In genomic region chr13:30364133-30364532, GRCh38 we compare ENCODE assay signal across 16 cellular contexts. TPM values are rescaled to one million over a fixed set of nuclear protein-coding genes. Genes with fewer than 3 reads are reported as not detected.
DNase-seq lines count a peak whose midpoint lies in the region; ATAC-seq, FAIRE-seq and TF ChIP-seq lines count a peak whose summit lies in the region.
"Had no signal": no experiment of that assay in that cellular context is flagged by ENCODE, and none has a peak within 500 bp of the region (broad histone marks: within the 10 kb centered on the region; RNA-seq: fewer than 3 reads in every experiment).

No MANE protein-coding gene starts in this region.

- TF ChIP-seq POLR2A in K562 (conservative IDR thresholded peaks at IDR 0.05): no peak

- POLR2A ChIA-PET in K562 (lab: Yijun Ruan, JAX): no interaction called here

- H3K4me1 ChIP-seq in left ventricle myocardium inferior (peaks cover 37% of the 10 kb centered on the region), right atrium auricular region (peaks cover 0 to 15% of the 10 kb centered on the region in 2 donors), K562 (replicated peaks in 1 of 2; ENCODE audit: control insufficient read depth in 2 of 2, insufficient read depth in 2 of 2, low read length in 2 of 2) (peaks cover 10 to 19% of the 10 kb centered on the region in 2 experiments)
- H3K4me1 ChIP-seq: testis had no signal

- ATAC-seq in K562 (peak; percentile 52), GM19395 (IDR thresholded peaks at IDR 0.05; ENCODE audit: unreplicated experiment) (no peak), HG03025 (IDR thresholded peaks at IDR 0.05; ENCODE audit: low FRiP score, unreplicated experiment) (no peak)
- ATAC-seq: activated naive CD8-positive, alpha-beta T cell treated with anti-CD3 and anti-CD28 coated beads, Interleukin-2, amount 50 U/mL, for 24 hours; natural killer cell had no signal

- in situ Hi-C loops in K562 (cut with MboI): no loop called here

- H2AFZ ChIP-seq in K562 (ENCODE audit: low read depth, low read length): 0 out of 2 replicates have a peak overlapping the region, but pooled peaks have one; percentile 51

- WGBS in K562 (ENCODE audit: insufficient coverage, low coverage, missing lambda C conversion rate): 21% methylated on average over 3 of the region's 3 CpGs

- BruUV-seq in K562 (replicated peaks; lab: Mats Ljungman, UMichigan): no TSS peak

- no peak overlapping the region; a peak in 2 of 4 replicates for H3K9ac ChIP-seq in K562 (ENCODE audit: insufficient read depth in 1 of 2, low read depth in 2 of 2, low read length in 2 of 2)

- no peaks in the 10 kb centered on the region for H4K20me1 ChIP-seq in K562 (replicated peaks; ENCODE audit: control insufficient read depth, insufficient read depth, low read length)

- H3K27ac ChIP-seq in left ventricle myocardium inferior (replicated peaks) (peak overlapping the region; percentile 68), right atrium auricular region (peak overlapping the region in 1 of 2 donors; percentile 34), K562 (ENCODE audit: extremely low read depth, low read depth, low read length) (peak overlapping the region; percentile 48; the same call in 1 of the 3 replicates)
- H3K27ac ChIP-seq: testis had no signal

- no peaks in the 10 kb centered on the region for H3K27me3 ChIP-seq in left ventricle myocardium inferior (ENCODE audit: low read depth)
- no peaks in the 10 kb centered on the region for H3K27me3 ChIP-seq in right atrium auricular region
- no peaks in the 10 kb centered on the region; a peak in 1 of 5 replicates for H3K27me3 ChIP-seq in K562 (ENCODE audit: control insufficient read depth in 2 of 2, insufficient read depth in 2 of 2, low read length in 2 of 2)
- H3K27me3 ChIP-seq: testis had no signal

- H3K9me3 ChIP-seq in left ventricle myocardium inferior (replicated peaks) (no peaks in the 10 kb centered on the region), right atrium auricular region (no peaks in the 10 kb centered on the region), K562 (replicated peaks; ENCODE audit: control insufficient read depth, insufficient read depth, low read depth, low read length) (no peaks in the 10 kb centered on the region)
- H3K9me3 ChIP-seq: testis had no signal

- no peaks in the 10 kb centered on the region for H3K79me2 ChIP-seq in K562 (ENCODE audit: control insufficient read depth, insufficient read depth, low read length)

- H3K4me2 ChIP-seq in K562 (ENCODE audit: insufficient read depth, low read length): peak overlapping the region; percentile 41

- H3K4me3 ChIP-seq in left ventricle myocardium inferior: no peak overlapping the region
- H3K4me3 ChIP-seq in right atrium auricular region: no peak overlapping the region
- H3K4me3 ChIP-seq in K562: no peak overlapping the region
- H3K4me3 ChIP-seq: testis had no signal

- H3K36me3 ChIP-seq in left ventricle myocardium inferior (no peaks in the 10 kb centered on the region), right atrium auricular region (no peaks in the 10 kb centered on the region), K562 (ENCODE audit: control insufficient read depth, insufficient read depth, low read length) (no peaks in the 10 kb centered on the region)

- no peak for DNase-seq in left ventricle myocardium inferior
- DNase-seq in right atrium auricular region (ENCODE audit: low spot score): no peak
- DNase-seq in K562 (ENCODE audit: extremely low read depth in 1 of 4, low spot score in 3 of 4): peak in 3 of 4 experiments; percentile 47 to 50 (median 48)
- DNase-seq in lung microvascular endothelial cell (ENCODE audit: low read depth in 2 of 2): peak; percentile 58 to 88
- DNase-seq in activated CD4-positive, alpha-beta T cell treated with anti-CD3 and anti-CD28 coated beads for 1 hour: no peak
- DNase-seq in GM20000 (ENCODE audit: low spot score): no peak
- DNase-seq: ACHN; activated naive CD8-positive, alpha-beta T cell treated with anti-CD3 and anti-CD28 coated beads, Interleukin-2, amount 50 U/mL, for 24 hours; islet precursor cell; natural killer cell; NK-92 treated with Interleukin-12 subunit alpha and Interleukin-12 subunit beta, amount 100 ng/mL, for 24 hours; testis had no signal

- intact Hi-C loops in left ventricle myocardium inferior (cut with micrococcal nuclease) (no loop called here), K562 (cut with micrococcal nuclease) (no loop called here)

- FAIRE-seq in K562 (lab: Jason Lieb, UNC): no peak
- FAIRE-seq: colon had no signal

- TF ChIP-seq EP300 in K562 (IDR thresholded peaks at IDR 0.05; ENCODE audit: low read length): no peak

- TF ChIP-seq CTCF in left ventricle myocardium inferior (IDR thresholded peaks at IDR 0.05; ENCODE audit: borderline replicate concordance) (no peak), right atrium auricular region (IDR thresholded peaks at IDR 0.05) (no peak), K562 (IDR thresholded peaks at IDR 0.05 in 2 of 3, conservative IDR thresholded peaks at IDR 0.05 in 1 of 3; ENCODE audit: insufficient read depth in 2 of 3, low read depth in 1 of 3, low read length in 3 of 3) (no peak), GM20000 (IDR thresholded peaks at IDR 0.05; ENCODE audit: extremely low read depth, missing control alignments) (no peak)

- CTCF ChIA-PET in K562 (lab: Yijun Ruan, JAX; ENCODE audit: low intra/inter-chr PET ratio): no interaction called here

- no peak for TF ChIP-seq RAD21 in K562 (CRISPR knock-in tag; conservative IDR thresholded peaks at IDR 0.05 in 1 of 2, IDR thresholded peaks at IDR 0.05 in 1 of 2)

- no peaks in the 10 kb centered on the region for H3K9me1 ChIP-seq in K562 (ENCODE audit: control insufficient read depth, insufficient read depth, low read length)

TF ChIP-seq in K562, 482 proteins besides CTCF, POLR2A, EP300 and RAD21 (continues in another document):
- TF ChIP-seq SMARCA4 (IDR thresholded peaks at IDR 0.05): peak; percentile 61; the same call in 1 of the 2 replicates
- TF ChIP-seq CTBP1 (IDR thresholded peaks at IDR 0.05; ENCODE audit: borderline replicate concordance): 0 out of 2 replicates have a peak, but pooled peaks have one; percentile 17
- peak; percentile 76; the same call in 1 of the 2 replicates for TF ChIP-seq SOX6 (IDR thresholded peaks at IDR 0.05)
- no peak for TF ChIP-seq STAT5B (CRISPR knock-in tag; IDR thresholded peaks at IDR 0.05)
- TF ChIP-seq HMG20A (CRISPR knock-in tag; conservative IDR thresholded peaks at IDR 0.05): no peak
- 0 out of 4 replicates have a peak, but pooled peaks of 1 of the 2 experiments have one; percentile 7 for TF ChIP-seq KDM1A (IDR thresholded peaks at IDR 0.05)
- peak; percentile 81 for TF ChIP-seq C11orf30 (IDR thresholded peaks at IDR 0.05; ENCODE audit: low read depth)
- no peak for TF ChIP-seq TAF1 (IDR thresholded peaks at IDR 0.05; ENCODE audit: control insufficient read depth, extremely low read depth, insufficient read depth, low read length, severe bottlenecking)
- peak; percentile 43; the same call in 1 of the 2 replicates for TF ChIP-seq SMARCE1 (IDR thresholded peaks at IDR 0.05)
- TF ChIP-seq XRCC4 (IDR thresholded peaks at IDR 0.05; ENCODE audit: extremely low read depth, insufficient read depth, insufficient read length): no peak

RNA-seq across cellular contexts. Expression of gene KATNAL1, which starts 56.8 kb away (rescaled TPM):
- 46.9 TPM for total RNA-seq in left ventricle myocardium inferior
- 10 to 100 TPM; 22.2 to 37.9 TPM for total RNA-seq in right atrium auricular region
- 12.1 and 24.1 TPM in 2 replicates for total RNA-seq in K562 (2011; cell fraction: chromatin; rRNA removed; ENCODE audit: low replicate concordance)
- 4.2 and 5.1 TPM in 2 replicates for total RNA-seq in K562 (2011; cell fraction: nucleolus; rRNA removed)
- total RNA-seq in K562 (2011; cell fraction: nucleoplasm; rRNA removed): 14.5 and 20.1 TPM in 2 replicates
- total RNA-seq in K562 (2014; rRNA removed): 2.2 and 3.5 TPM in 2 replicates
- 8.2 and 9.7 TPM in 2 replicates for total RNA-seq in K562 (2014; rRNA removed; fragmentation: Illumina TruSeq; extraction: Trizol)
- total RNA-seq in K562 (2015; rRNA removed; fragmentation: Illumina TruSeq; extraction: Trizol): 6.0 and 6.3 TPM in 2 replicates
- 6.3 and 6.4 TPM in 2 replicates for total RNA-seq in K562 (2021)
- polyA plus RNA-seq in K562 (2011; rRNA removed): 4.9 and 6.7 TPM in 2 replicates
- polyA plus RNA-seq in K562 (2011; cell fraction: cytosol; rRNA removed): 1.5 and 3.0 TPM in 2 replicates
- 4.2 and 4.8 TPM in 2 replicates for polyA plus RNA-seq in K562 (2011; cell fraction: nucleus; rRNA removed)
- 2.9 and 4.4 TPM in 2 replicates for polyA plus RNA-seq in K562 (2012)
- polyA plus RNA-seq in K562 (2014; fragmentation: Illumina TruSeq; extraction: Trizol): 4.6 and 5.5 TPM in 2 replicates
- 1 to 10 TPM; 2.7 to 3.0 TPM for polyA plus RNA-seq in K562 (2014; fragmentation: Nextera tagmentation; extraction: Ambion mirVana)
- polyA plus RNA-seq in K562 (2014; rRNA removed): 2.4 and 2.5 TPM in 2 replicates
- 11.7 and 16.3 TPM in 2 replicates for polyA minus RNA-seq in K562 (2011; rRNA and poly(A)+ RNA removed)
- polyA minus RNA-seq in K562 (2011; cell fraction: cytosol; rRNA and poly(A)+ RNA removed): 2.2 and 4.9 TPM in 2 replicates
- 5.4 and 11.6 TPM in 2 replicates for polyA minus RNA-seq in K562 (2011; cell fraction: nucleus; rRNA and poly(A)+ RNA removed)
- total RNA-seq in lung microvascular endothelial cell: 10.2 and 12.1 TPM in 2 replicates

RNA-seq across cellular contexts. Expression of gene UBE2L5, which starts 58.2 kb away (rescaled TPM):
- total RNA-seq in left ventricle myocardium inferior: not detected
- 1 to 10 TPM in 1 of 2 donors, not detected in 1; 1.1 TPM for total RNA-seq in right atrium auricular region
- total RNA-seq in K562 (2011; cell fraction: chromatin; rRNA removed; ENCODE audit: low replicate concordance): not detected in 2 replicates
- not detected in 2 replicates for total RNA-seq in K562 (2011; cell fraction: nucleolus; rRNA removed)
- total RNA-seq in K562 (2011; cell fraction: nucleoplasm; rRNA removed): not detected in 2 replicates
- not detected in 2 replicates for total RNA-seq in K562 (2014; rRNA removed)
- not detected in 2 replicates for total RNA-seq in K562 (2014; rRNA removed; fragmentation: Illumina TruSeq; extraction: Trizol)
- not detected in 2 replicates for total RNA-seq in K562 (2015; rRNA removed; fragmentation: Illumina TruSeq; extraction: Trizol)
- not detected in 2 replicates for total RNA-seq in K562 (2021)
- 1.4 and 1.5 TPM in 2 replicates for polyA plus RNA-seq in K562 (2011; rRNA removed)
- 0.33 TPM in 1 of 2 replicates, not detected in the other for polyA plus RNA-seq in K562 (2011; cell fraction: cytosol; rRNA removed)
- polyA plus RNA-seq in K562 (2011; cell fraction: nucleus; rRNA removed): 0.35 TPM in 1 of 2 replicates, not detected in the other
- polyA plus RNA-seq in K562 (2012): 0.62 and 7.2 TPM in 2 replicates
- 0.86 TPM in 1 of 2 replicates, not detected in the other for polyA plus RNA-seq in K562 (2014; fragmentation: Illumina TruSeq; extraction: Trizol)
- polyA plus RNA-seq in K562 (2014; fragmentation: Nextera tagmentation; extraction: Ambion mirVana): under 1 TPM in 1 of 2 experiments, not detected in 1; 0.22 TPM
- polyA plus RNA-seq in K562 (2014; rRNA removed): not detected in 2 replicates
- polyA minus RNA-seq in K562 (2011; rRNA and poly(A)+ RNA removed): 0.45 and 1.9 TPM in 2 replicates
- not detected in 2 replicates for polyA minus RNA-seq in K562 (2011; cell fraction: cytosol; rRNA and poly(A)+ RNA removed)
- not detected in 2 replicates for polyA minus RNA-seq in K562 (2011; cell fraction: nucleus; rRNA and poly(A)+ RNA removed)
- total RNA-seq in lung microvascular endothelial cell: not detected in 2 replicates
- total RNA-seq: MCF 10A, natural killer cell had no signal

Comparison
In these comparisons a context has a peak if more than half of its experiments do, and no peak if none do; other contexts are left out.
1. DNase-seq: peak in K562 (3 of 4) and lung microvascular endothelial cell (2 of 2); none in left ventricle myocardium inferior (single experiment), right atrium auricular region (single experiment), activated CD4-positive, alpha-beta T cell treated with anti-CD3 and anti-CD28 coated beads for 1 hour (single experiment) and GM20000 (single experiment).